Comparison of ENCODE assay signal across 1 cellular context in genomic region chr13:32001769-32002168, GRCh38.
TF ChIP-seq lines count a peak whose summit lies in the region.

No MANE protein-coding gene starts in this region.

TF ChIP-seq in HepG2, 621 proteins besides CTCF, POLR2A, EP300 and RAD21:
- no peak for TF ChIP-seq PRMT3 (CRISPR knock-in tag; IDR thresholded peaks at IDR 0.05; ENCODE audit: borderline replicate concordance, low read depth)
- TF ChIP-seq ZBED4 (CRISPR knock-in tag; IDR thresholded peaks at IDR 0.05; ENCODE audit: borderline replicate concordance) = no peak
- no peak for TF ChIP-seq HNRNPK (IDR thresholded peaks at IDR 0.05; ENCODE audit: low read depth, low read length, poor library complexity, severe bottlenecking)
- TF ChIP-seq PBX2 (CRISPR knock-in tag; IDR thresholded peaks at IDR 0.05) = no peak
- no peak for TF ChIP-seq TRIM24 (CRISPR knock-in tag; IDR thresholded peaks at IDR 0.05)
- no peak for TF ChIP-seq MZF1 (CRISPR knock-in tag; IDR thresholded peaks at IDR 0.05; ENCODE audit: borderline replicate concordance)
- no peak for TF ChIP-seq REL (CRISPR knock-in tag; conservative IDR thresholded peaks at IDR 0.05)
- TF ChIP-seq MLXIP (CRISPR knock-in tag; IDR thresholded peaks at IDR 0.05; ENCODE audit: borderline replicate concordance) = no peak
